ENCODE assay signal across 11 cellular contexts in genomic region chr15:60370105-60370803, GRCh38. TPM values are rescaled to one million over a fixed set of nuclear protein-coding genes. Genes with fewer than 3 reads are reported as not detected.
A peak's percentile ranks its signal among the peaks of the same experiment; 100 is the strongest.
DNase-seq lines count a peak whose midpoint lies in the region; ATAC-seq, FAIRE-seq and TF ChIP-seq lines count a peak whose summit lies in the region.
"Had no signal": no experiment of that assay in that cellular context is flagged by ENCODE, and none has a peak within 500 bp of the region (broad histone marks: within the 10 kb centered on the region; RNA-seq: fewer than 3 reads in every experiment).

No MANE protein-coding gene starts in this region.

- peak; percentile 73 for DNase-seq in M059J (ENCODE audit: low read depth)
- peak; percentile 52 for DNase-seq in brain microvascular endothelial cell
- no peak for DNase-seq in keratinocyte (ENCODE audit: low read depth, low spot score)
- DNase-seq in stimulated activated effector memory CD8-positive, alpha-beta T cell treated with anti-CD3 and anti-CD28 coated beads, Interleukin-12 subunit alpha, Interleukin-12 subunit beta, amount 100 ng/mL, for 72 hours (ENCODE audit: low spot score in 2 of 2), result no peak
- DNase-seq in activated effector memory CD4-positive, alpha-beta T cell treated with anti-CD3 and anti-CD28 coated beads, Interleukin-2, amount 50 U/mL, for 16 hours, result no peak
- no peak for DNase-seq in midbrain (lab: John Stamatoyannopoulos, UW)
- DNase-seq: NCI-H774; stimulated activated CD8-positive, alpha-beta memory T cell treated with anti-CD3 and anti-CD28 coated beads, Interleukin-4, amount 100 ng/mL, for 48 hours had no signal

- H3K27ac ChIP-seq in brain microvascular endothelial cell, result peak overlapping the region; percentile 93
- peak overlapping the region; percentile 91 for H3K27ac ChIP-seq in keratinocyte (ENCODE audit: control insufficient read depth, insufficient read depth, low read length)

- H4K20me1 ChIP-seq in keratinocyte (ENCODE audit: control insufficient read depth, extremely low read depth, insufficient read depth, low read length), result peaks cover 64% of the 10 kb centered on the region

- H3K4me1 ChIP-seq in keratinocyte (ENCODE audit: control insufficient read depth, extremely low read depth, insufficient read depth, low read length), result peaks cover 46% of the 10 kb centered on the region

- ATAC-seq in stimulated activated effector memory CD8-positive, alpha-beta T cell treated with anti-CD3 and anti-CD28 coated beads, Interleukin-12 subunit alpha, Interleukin-12 subunit beta, amount 100 ng/mL, for 72 hours, result no peak
- ATAC-seq in GM21360 (IDR thresholded peaks at IDR 0.05; ENCODE audit: unreplicated experiment) (no peak), GM21529 (IDR thresholded peaks at IDR 0.05; ENCODE audit: unreplicated experiment) (no peak)

- H3K79me2 ChIP-seq in keratinocyte (ENCODE audit: control insufficient read depth, insufficient read depth, low read length), result peaks cover 41% of the 10 kb centered on the region

- H3K36me3 ChIP-seq in brain microvascular endothelial cell (replicated peaks), result peaks cover 65% of the 10 kb centered on the region
- peaks cover 23 to 58% of the 10 kb centered on the region in 2 experiments for H3K36me3 ChIP-seq in keratinocyte (ENCODE audit: control insufficient read depth in 2 of 2, extremely low read depth in 1 of 2, insufficient read depth in 2 of 2, low read length in 2 of 2)

- H3K4me3 Mint-ChIP-seq in stimulated activated effector memory CD8-positive, alpha-beta T cell treated with anti-CD3 and anti-CD28 coated beads, Interleukin-12 subunit alpha, Interleukin-12 subunit beta, amount 100 ng/mL, for 72 hours, result no peak overlapping the region
- H3K4me3 Mint-ChIP-seq: neural crest cell had no signal

- H3K4me3 ChIP-seq in brain microvascular endothelial cell (ENCODE audit: low read depth, low read length) (no peak overlapping the region), keratinocyte (ENCODE audit: control insufficient read depth in 2 of 3, extremely low read depth in 1 of 3, insufficient read depth in 2 of 3, low read depth in 1 of 3, low read length in 3 of 3) (no peak overlapping the region)

- H3K9me3 ChIP-seq in keratinocyte (ENCODE audit: control insufficient read depth, low read depth, low read length), result no peaks in the 10 kb centered on the region

- no peaks in the 10 kb centered on the region for H3K9me3 Mint-ChIP-seq in stimulated activated effector memory CD8-positive, alpha-beta T cell treated with anti-CD3 and anti-CD28 coated beads, Interleukin-12 subunit alpha, Interleukin-12 subunit beta, amount 100 ng/mL, for 72 hours
- H3K9me3 Mint-ChIP-seq: neural crest cell had no signal

- dilution Hi-C loops in keratinocyte (cut with MboI; ENCODE audit: extremely low pct_ligation_motif_present, low sequenced_read_pairs), result no loop called here

- H3K36me3 Mint-ChIP-seq in stimulated activated effector memory CD8-positive, alpha-beta T cell treated with anti-CD3 and anti-CD28 coated beads, Interleukin-12 subunit alpha, Interleukin-12 subunit beta, amount 100 ng/mL, for 72 hours, result peaks cover 74% of the 10 kb centered on the region

- no peak for FAIRE-seq in keratinocyte (lab: Jason Lieb, UNC)

- no peaks in the 10 kb centered on the region for H3K9me1 ChIP-seq in keratinocyte (ENCODE audit: control insufficient read depth, extremely low read depth, insufficient read depth, low read length)

- peak overlapping the region; percentile 78 for H3K27ac Mint-ChIP-seq in stimulated activated effector memory CD8-positive, alpha-beta T cell treated with anti-CD3 and anti-CD28 coated beads, Interleukin-12 subunit alpha, Interleukin-12 subunit beta, amount 100 ng/mL, for 72 hours

- H3K9ac ChIP-seq in keratinocyte (ENCODE audit: control insufficient read depth, extremely low read depth, insufficient read depth, low read length), result peak overlapping the region; percentile 16

- peaks cover 25% of the 10 kb centered on the region for H3K4me1 Mint-ChIP-seq in stimulated activated effector memory CD8-positive, alpha-beta T cell treated with anti-CD3 and anti-CD28 coated beads, Interleukin-12 subunit alpha, Interleukin-12 subunit beta, amount 100 ng/mL, for 72 hours

- no peak overlapping the region for H2AFZ ChIP-seq in keratinocyte (ENCODE audit: control insufficient read depth, low read length)

- H3K27me3 ChIP-seq in brain microvascular endothelial cell (replicated peaks) (no peaks in the 10 kb centered on the region), keratinocyte (ENCODE audit: control insufficient read depth, extremely low read depth, insufficient read depth, low read length) (no peaks in the 10 kb centered on the region)

- TF ChIP-seq CTCF in brain microvascular endothelial cell (IDR thresholded peaks at IDR 0.05; ENCODE audit: low read depth, low read length, missing control alignments) (no peak), keratinocyte (optimal IDR thresholded peaks at IDR 0.05 in 1 of 3, IDR thresholded peaks at IDR 0.05 in 1 of 3, conservative IDR thresholded peaks at IDR 0.05 in 1 of 3; ENCODE audit: extremely low read depth in 1 of 3, insufficient read depth in 2 of 3, low read length in 3 of 3) (no peak)

- no peak overlapping the region for H3K4me2 ChIP-seq in keratinocyte (ENCODE audit: control insufficient read depth, extremely low read depth, insufficient read depth, low read depth, low read length)

- in situ Hi-C loops in brain microvascular endothelial cell (cut with HindIII; ENCODE audit: low pct_ligation_motif_present, low sequenced_read_pairs), result no loop called here

RNA-seq across cellular contexts. Expression of gene ANXA2, which starts 27.5 kb away (rescaled TPM):
- total RNA-seq in M059J (2014; rRNA removed; shearing (Covaris generic)), result 2,649 and 2,950 TPM in 2 replicates
- 10,132 to 15,949 TPM (median 11,017 TPM) in 3 replicates for polyA plus RNA-seq in keratinocyte
- polyA plus RNA-seq in keratinocyte (2011; ENCODE audit: low read depth), result 4,066 TPM
- polyA plus RNA-seq in keratinocyte (2011; cell fraction: cytosol; rRNA removed), result 14,846 and 18,096 TPM in 2 replicates
- polyA plus RNA-seq in keratinocyte (2011; cell fraction: nucleus; rRNA removed), result 11,086 and 11,309 TPM in 2 replicates
- 4,107 and 9,800 TPM in 2 replicates for polyA plus RNA-seq in keratinocyte (2012; ENCODE audit: low replicate concordance)
- 5,148 to 8,880 TPM (median 8,598 TPM) in 3 replicates for polyA minus RNA-seq in keratinocyte
- 5,055 TPM for polyA minus RNA-seq in keratinocyte (2011; cell fraction: cytosol; rRNA and poly(A)+ RNA removed)
- polyA minus RNA-seq in keratinocyte (2011; cell fraction: nucleus; rRNA and poly(A)+ RNA removed), result 2,602 and 4,474 TPM in 2 replicates

Comparison
In these comparisons a context has a peak if more than half of its experiments do, and no peak if none do; other contexts are left out.
1. DNase-seq: peak in M059J (single experiment) and brain microvascular endothelial cell (single experiment); none in keratinocyte (single experiment), stimulated activated effector memory CD8-positive, alpha-beta T cell treated with anti-CD3 and anti-CD28 coated beads, Interleukin-12 subunit alpha, Interleukin-12 subunit beta, amount 100 ng/mL, for 72 hours (0 of 2), activated effector memory CD4-positive, alpha-beta T cell treated with anti-CD3 and anti-CD28 coated beads, Interleukin-2, amount 50 U/mL, for 16 hours (single experiment) and midbrain (single experiment).